3 cellular contexts compared by ENCODE assay signal in genomic region chr14:104947201-104947600, GRCh38. TPM values are rescaled to one million over a fixed set of nuclear protein-coding genes. Genes with fewer than 3 reads are reported as not detected.
"Had no signal": no experiment of that assay in that cellular context is flagged by ENCODE, and none has a peak within 500 bp of the region (broad histone marks: within the 10 kb centered on the region; RNA-seq: fewer than 3 reads in every experiment).

No MANE protein-coding gene starts in this region.

RNA-seq across cellular contexts. Expression of gene PLD4, which starts 22.5 kb away (rescaled TPM):
- total RNA-seq: M059J, Right ventricle myocardium inferior, SJSA1 had no signal
